9 cellular contexts compared by ENCODE assay signal in the genomic region with DNA sequence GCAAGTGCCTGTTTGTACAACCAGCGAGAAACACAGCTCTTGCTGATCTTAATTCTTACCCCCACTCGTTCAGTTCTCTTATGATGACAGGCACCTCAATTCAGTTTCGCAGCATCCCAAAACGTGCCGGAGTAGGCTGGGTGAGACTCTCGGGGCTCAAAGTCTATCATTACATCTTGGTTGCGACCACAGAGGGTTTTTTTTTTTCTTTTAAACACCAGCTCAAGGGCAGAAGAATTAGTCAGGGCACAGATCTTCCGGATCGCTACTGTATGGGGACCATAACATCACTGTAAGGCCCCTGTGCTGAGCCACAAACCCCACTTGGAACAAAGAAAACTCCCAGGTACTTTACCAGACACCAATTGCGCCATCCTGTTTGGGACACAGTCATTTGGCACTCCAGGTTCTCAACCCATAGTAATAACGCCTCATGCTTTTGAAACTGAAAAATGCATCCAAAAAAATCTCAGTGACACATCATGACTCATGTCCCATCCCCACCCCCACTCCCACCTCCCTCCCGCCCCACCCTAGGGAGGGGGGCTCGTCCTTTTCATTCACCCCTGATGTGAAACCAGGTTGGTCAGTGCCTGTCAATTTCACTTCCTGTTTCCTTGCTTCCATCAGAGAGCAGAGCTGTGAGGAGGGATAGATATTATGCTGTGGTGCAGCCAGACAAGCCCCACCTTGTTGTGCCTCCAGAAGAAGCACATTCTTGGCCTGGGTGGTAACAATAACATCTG. TPM values are rescaled to one million over a fixed set of nuclear protein-coding genes. Genes with fewer than 3 reads are reported as not detected.
A peak's percentile ranks its signal among the peaks of the same experiment; 100 is the strongest.
DNase-seq lines count a peak whose midpoint lies in the region; ATAC-seq lines count a peak whose summit lies in the region.
"Had no signal": no experiment of that assay in that cellular context is flagged by ENCODE, and none has a peak within 500 bp of the region (broad histone marks: within the 10 kb centered on the region; RNA-seq: fewer than 3 reads in every experiment).

No MANE protein-coding gene starts in this region.

- H3K27me3 ChIP-seq in HAP-1 (ENCODE audit: low read depth), result no peaks in the 10 kb centered on the region

- H3K4me3 ChIP-seq in HAP-1, result no peak overlapping the region

- peak; percentile 72 for DNase-seq in T follicular helper cell (ENCODE audit: low read depth)
- peak; percentile 88 for DNase-seq in activated naive CD8-positive, alpha-beta T cell treated with anti-CD3 and anti-CD28 coated beads, Interleukin-2, amount 50 U/mL, for 16 hours (ENCODE audit: low read depth, low spot score)
- DNase-seq in stimulated activated CD4-positive, alpha-beta T cell treated with anti-CD3 and anti-CD28 coated beads, Interleukin-2, amount 100 ng/mL, for 24 hours, result peak; percentile 82 to 89
- no peak for DNase-seq in cerebellum (ENCODE audit: low spot score)
- DNase-seq in HAP-1 (ENCODE audit: low spot score in 2 of 2), result no peak
- no peak for DNase-seq in DMS 273 (lab: John Stamatoyannopoulos, UW; ENCODE audit: unreplicated experiment)

- ATAC-seq in GM19035 (IDR thresholded peaks at IDR 0.05; ENCODE audit: unreplicated experiment), result peak; percentile 76
- ATAC-seq in HG03103 (IDR thresholded peaks at IDR 0.05; ENCODE audit: low read depth, unreplicated experiment), result peak; percentile 84

- no peaks in the 10 kb centered on the region for H3K4me1 ChIP-seq in HAP-1
- H3K4me1 ChIP-seq: parathyroid adenoma had no signal

- no peaks in the 10 kb centered on the region for H3K36me3 ChIP-seq in HAP-1 (replicated peaks)

- in situ Hi-C loops in HAP-1 (cut with MboI; ENCODE audit: low sequenced_read_pairs), result no loop called here

- no peaks in the 10 kb centered on the region for H3K9me3 ChIP-seq in HAP-1

RNA-seq across cellular contexts. Expression of gene CD5, which starts 41.0 kb away (rescaled TPM):
- total RNA-seq in cerebellum, result not detected

Comparison
In these comparisons a context has a peak if more than half of its experiments do, and no peak if none do; other contexts are left out.
1. DNase-seq: peak in T follicular helper cell (single experiment), activated naive CD8-positive, alpha-beta T cell treated with anti-CD3 and anti-CD28 coated beads, Interleukin-2, amount 50 U/mL, for 16 hours (single experiment) and stimulated activated CD4-positive, alpha-beta T cell treated with anti-CD3 and anti-CD28 coated beads, Interleukin-2, amount 100 ng/mL, for 24 hours (2 of 2); none in cerebellum (single experiment), HAP-1 (0 of 2) and DMS 273 (single experiment).